ENCODE assay signal across 1 cellular context in genomic region chr3:50611464-50612233, GRCh38.
TF ChIP-seq lines count a peak whose summit lies in the region.

Gene CISH, minus strand, starts transcription at chr3:50611774. Its CDS starts 124 bp downstream, at chr3:50611650.

TF ChIP-seq in A549, 52 proteins besides CTCF, POLR2A, EP300 and RAD21 (continued from another document):
- TF ChIP-seq MAX (IDR thresholded peaks at IDR 0.05) (peak; percentile 93), MAFK (IDR thresholded peaks at IDR 0.05; ENCODE audit: partially characterized antibody) (no peak)
